ENCODE assay signal across 1 cellular context in the genomic region with DNA sequence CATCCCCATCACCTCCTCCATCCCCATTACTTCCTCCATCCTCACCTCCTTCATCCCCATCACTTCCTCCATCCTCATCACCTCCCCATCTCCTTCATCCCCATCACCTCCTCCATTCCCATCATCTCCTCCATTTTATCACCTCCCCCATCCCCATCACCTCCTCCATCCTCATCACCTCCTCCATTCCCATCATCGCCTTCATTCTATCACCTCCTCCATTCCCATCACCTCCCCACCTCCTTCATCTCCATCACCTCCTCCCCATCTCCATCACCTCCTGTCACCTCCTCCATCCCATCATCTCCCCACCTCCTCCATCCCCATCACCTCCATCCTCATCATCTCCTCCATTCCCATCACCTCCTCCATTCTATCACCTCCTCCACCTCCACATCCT.
TF ChIP-seq lines count a peak whose summit lies in the region.

No MANE protein-coding gene starts in this region.

TF ChIP-seq in HepG2, 621 proteins besides CTCF, POLR2A, EP300 and RAD21 (continued from another document):
- TF ChIP-seq, protein P1, sequence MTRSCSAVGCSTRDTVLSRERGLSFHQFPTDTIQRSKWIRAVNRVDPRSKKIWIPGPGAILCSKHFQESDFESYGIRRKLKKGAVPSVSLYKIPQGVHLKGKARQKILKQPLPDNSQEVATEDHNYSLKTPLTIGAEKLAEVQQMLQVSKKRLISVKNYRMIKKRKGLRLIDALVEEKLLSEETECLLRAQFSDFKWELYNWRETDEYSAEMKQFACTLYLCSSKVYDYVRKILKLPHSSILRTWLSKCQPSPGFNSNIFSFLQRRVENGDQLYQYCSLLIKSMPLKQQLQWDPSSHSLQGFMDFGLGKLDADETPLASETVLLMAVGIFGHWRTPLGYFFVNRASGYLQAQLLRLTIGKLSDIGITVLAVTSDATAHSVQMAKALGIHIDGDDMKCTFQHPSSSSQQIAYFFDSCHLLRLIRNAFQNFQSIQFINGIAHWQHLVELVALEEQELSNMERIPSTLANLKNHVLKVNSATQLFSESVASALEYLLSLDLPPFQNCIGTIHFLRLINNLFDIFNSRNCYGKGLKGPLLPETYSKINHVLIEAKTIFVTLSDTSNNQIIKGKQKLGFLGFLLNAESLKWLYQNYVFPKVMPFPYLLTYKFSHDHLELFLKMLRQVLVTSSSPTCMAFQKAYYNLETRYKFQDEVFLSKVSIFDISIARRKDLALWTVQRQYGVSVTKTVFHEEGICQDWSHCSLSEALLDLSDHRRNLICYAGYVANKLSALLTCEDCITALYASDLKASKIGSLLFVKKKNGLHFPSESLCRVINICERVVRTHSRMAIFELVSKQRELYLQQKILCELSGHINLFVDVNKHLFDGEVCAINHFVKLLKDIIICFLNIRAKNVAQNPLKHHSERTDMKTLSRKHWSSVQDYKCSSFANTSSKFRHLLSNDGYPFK (CRISPR knock-in tag; IDR thresholded peaks at IDR 0.05; ENCODE audit: borderline replicate concordance), result no peak
- TF ChIP-seq, protein P2, sequence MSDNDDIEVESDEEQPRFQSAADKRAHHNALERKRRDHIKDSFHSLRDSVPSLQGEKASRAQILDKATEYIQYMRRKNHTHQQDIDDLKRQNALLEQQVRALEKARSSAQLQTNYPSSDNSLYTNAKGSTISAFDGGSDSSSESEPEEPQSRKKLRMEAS (IDR thresholded peaks at IDR 0.05), result no peak
- no peak for TF ChIP-seq ZNF589 (CRISPR knock-in tag; conservative IDR thresholded peaks at IDR 0.05)
- TF ChIP-seq, protein P3, sequence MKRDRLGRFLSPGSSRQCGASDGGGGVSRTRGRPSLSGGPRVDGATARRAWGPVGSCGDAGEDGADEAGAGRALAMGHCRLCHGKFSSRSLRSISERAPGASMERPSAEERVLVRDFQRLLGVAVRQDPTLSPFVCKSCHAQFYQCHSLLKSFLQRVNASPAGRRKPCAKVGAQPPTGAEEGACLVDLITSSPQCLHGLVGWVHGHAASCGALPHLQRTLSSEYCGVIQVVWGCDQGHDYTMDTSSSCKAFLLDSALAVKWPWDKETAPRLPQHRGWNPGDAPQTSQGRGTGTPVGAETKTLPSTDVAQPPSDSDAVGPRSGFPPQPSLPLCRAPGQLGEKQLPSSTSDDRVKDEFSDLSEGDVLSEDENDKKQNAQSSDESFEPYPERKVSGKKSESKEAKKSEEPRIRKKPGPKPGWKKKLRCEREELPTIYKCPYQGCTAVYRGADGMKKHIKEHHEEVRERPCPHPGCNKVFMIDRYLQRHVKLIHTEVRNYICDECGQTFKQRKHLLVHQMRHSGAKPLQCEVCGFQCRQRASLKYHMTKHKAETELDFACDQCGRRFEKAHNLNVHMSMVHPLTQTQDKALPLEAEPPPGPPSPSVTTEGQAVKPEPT (CRISPR knock-in tag; IDR thresholded peaks at IDR 0.05; ENCODE audit: low read depth), result no peak
- TF ChIP-seq GATAD2A (CRISPR knock-in tag; IDR thresholded peaks at IDR 0.05), result no peak
- TF ChIP-seq HDAC6 (IDR thresholded peaks at IDR 0.05; ENCODE audit: low read depth, low read length), result no peak
- peak; percentile 78 for TF ChIP-seq HNRNPK (IDR thresholded peaks at IDR 0.05; ENCODE audit: low read depth, low read length, poor library complexity, severe bottlenecking)
TF ChIP-seq in HepG2: peak in this region for 10.
